Comparison of ENCODE assay signal across 15 cellular contexts in the genomic region with DNA sequence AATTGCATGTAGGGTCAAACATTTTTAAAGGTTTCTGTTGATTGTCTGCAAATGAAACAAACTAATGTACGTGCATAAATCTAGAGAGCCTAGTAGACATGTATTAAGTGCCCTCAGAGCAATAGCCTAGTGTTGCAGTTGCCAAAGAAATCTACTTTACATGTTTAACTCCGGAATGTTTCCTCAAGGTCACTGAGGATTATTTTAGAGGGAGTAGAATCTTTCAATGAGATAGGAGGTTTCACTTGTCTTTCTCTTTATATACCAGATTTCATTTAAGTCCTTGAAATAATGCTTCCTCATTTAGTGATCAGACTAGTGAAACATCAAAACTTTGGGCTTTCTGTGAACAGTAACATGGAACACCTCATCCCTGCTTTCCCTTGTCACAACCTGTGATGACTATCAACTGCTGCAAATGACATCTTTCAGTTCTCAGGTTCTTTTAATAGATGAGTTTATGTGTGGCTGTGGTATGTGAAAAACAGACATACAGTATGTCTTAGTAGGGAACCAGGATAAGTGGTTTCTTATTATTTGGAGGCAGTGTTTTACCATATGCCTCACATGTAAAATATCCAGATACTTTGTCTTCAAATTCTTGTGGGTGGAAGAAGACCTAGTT. TPM values are rescaled to one million over a fixed set of nuclear protein-coding genes. Genes with fewer than 3 reads are reported as not detected.
DNase-seq lines count a peak whose midpoint lies in the region; ATAC-seq, FAIRE-seq and TF ChIP-seq lines count a peak whose summit lies in the region.
"Had no signal": no experiment of that assay in that cellular context is flagged by ENCODE, and none has a peak within 500 bp of the region (broad histone marks: within the 10 kb centered on the region; RNA-seq: fewer than 3 reads in every experiment).

No MANE protein-coding gene starts in this region.

- no peak overlapping the region for H2BK20ac ChIP-seq in IMR-90 (ENCODE audit: low read depth, low read length)

- CTCF ChIA-PET in IMR-90 (lab: Yijun Ruan, JAX) (no interaction called here), GM12878 (lab: Yijun Ruan, JAX) (no interaction called here)

- TF ChIP-seq RAD21 in IMR-90 (IDR thresholded peaks at IDR 0.05; ENCODE audit: low read length): no peak
- no peak for TF ChIP-seq RAD21 in GM12878 (IDR thresholded peaks at IDR 0.05; ENCODE audit: insufficient read depth, low read depth, low read length)

- peaks cover 4% of the 10 kb centered on the region for H3K79me2 ChIP-seq in GM12878 (ENCODE audit: control insufficient read depth, insufficient read depth, low read length)
- H3K79me2 ChIP-seq in osteoblast (ENCODE audit: insufficient read depth, low read length): peaks cover 96% of the 10 kb centered on the region

- no peak for TF ChIP-seq EP300 in GM12878 (IDR thresholded peaks at IDR 0.05; ENCODE audit: borderline replicate concordance in 1 of 2, control insufficient read depth in 1 of 2, low read depth in 2 of 2, low read length in 2 of 2)

- dilution Hi-C loops in IMR-90 (cut with HindIII; ENCODE audit: low sequenced_read_pairs, unreplicated experiment): no loop called here

- no peak overlapping the region for H4K5ac ChIP-seq in IMR-90 (ENCODE audit: low read depth, low read length)

- POLR2A ChIA-PET in IMR-90 (lab: Charles Lee; ENCODE audit: unreplicated experiment): no interaction called here
- POLR2A ChIA-PET in GM12878 (lab: Charles Lee): interaction anchor here (0.6 kb wide), 1 partner anchor 15 kb away, joined by 3 read pairs; no protein-coding TSS in a partner anchor

- H2BK120ac ChIP-seq in IMR-90 (ENCODE audit: low read depth, low read length): no peak overlapping the region

- H3K4ac ChIP-seq in IMR-90 (ENCODE audit: low read depth, low read length): no peak overlapping the region

- peaks cover 1% of the 10 kb centered on the region; the same call in 1 of the 2 replicates for H3K36me3 ChIP-seq in IMR-90 (ENCODE audit: control insufficient read depth, insufficient read depth, low read length)
- no peaks in the 10 kb centered on the region for H3K36me3 ChIP-seq in GM12878 (ENCODE audit: control insufficient read depth in 2 of 2, insufficient read depth in 2 of 2, low read length in 1 of 2)
- peaks cover 11% of the 10 kb centered on the region for H3K36me3 ChIP-seq in osteoblast (ENCODE audit: insufficient read depth, low read length)
- peaks cover 0 to 3% of the 10 kb centered on the region in 2 donors for H3K36me3 ChIP-seq in small intestine (ENCODE audit: control insufficient read depth in 2 of 2, insufficient read depth in 2 of 2, low read length in 2 of 2)
- H3K36me3 ChIP-seq: neutrophil had no signal

- peaks cover 0 to 47% of the 10 kb centered on the region in 2 experiments; a peak in 3 of 4 replicates for H3K79me1 ChIP-seq in IMR-90 (ENCODE audit: low read depth in 1 of 2, low read length in 2 of 2)

- BruUV-seq in IMR-90 (replicated peaks; lab: Mats Ljungman, UMichigan) (no TSS peak), GM12878 (replicated peaks; lab: Mats Ljungman, UMichigan) (no TSS peak)

- peak overlapping the region; percentile 84; the same call in 1 of the 2 replicates for H3K23ac ChIP-seq in IMR-90 (ENCODE audit: low read depth, low read length)

- ATAC-seq in IMR-90 (ENCODE audit: low read depth): no peak
- ATAC-seq in GM12878: peak; percentile 17
- ATAC-seq: stimulated activated naive CD8-positive, alpha-beta T cell treated with anti-CD3 and anti-CD28 coated beads, Interleukin-15, Interleukin-2, amounts not matched to agents 100 U/mL and 50 U/mL, for 24 hours had no signal

- TF ChIP-seq CTCF in IMR-90 (conservative IDR thresholded peaks at IDR 0.05; ENCODE audit: low read depth, low read length) (no peak), GM12878 (IDR thresholded peaks at IDR 0.05 in 2 of 3, conservative IDR thresholded peaks at IDR 0.05 in 1 of 3; ENCODE audit: control insufficient read depth in 2 of 3, extremely low read depth in 1 of 3, insufficient read depth in 1 of 3, low read depth in 3 of 3, low read length in 3 of 3) (no peak), osteoblast (IDR thresholded peaks at IDR 0.05; ENCODE audit: extremely low read depth, low read depth, low read length) (no peak)

- H4K20me1 ChIP-seq in IMR-90 (ENCODE audit: insufficient read depth, low read length) (peaks cover 11% of the 10 kb centered on the region), GM12878 (ENCODE audit: control insufficient read depth, insufficient read depth) (no peaks in the 10 kb centered on the region), osteoblast (ENCODE audit: insufficient read depth, low read length) (peaks cover 6% of the 10 kb centered on the region)

- in situ Hi-C loops in IMR-90 (cut with MboI; ENCODE audit: low sequenced_read_pairs) (loop anchor here (10.0 kb wide), 1 partner anchor 861 kb away; no protein-coding TSS in a partner anchor), GM12878 (cut with MboI) (no loop called here), G401 (cut with HindIII; ENCODE audit: low sequenced_read_pairs) (no loop called here)

- TF ChIP-seq POLR2A in IMR-90 (IDR thresholded peaks at IDR 0.05; ENCODE audit: low read depth, low read length): no peak
- no peak for TF ChIP-seq POLR2A in GM12878 (IDR thresholded peaks at IDR 0.05; ENCODE audit: low read depth, low read length)

- H3K4me1 ChIP-seq in IMR-90 (ENCODE audit: control insufficient read depth, insufficient read depth, low read length): 0 out of 2 replicates have a peak, but pooled peaks cover 2% of the 10 kb centered on the region
- peaks cover 8% of the 10 kb centered on the region for H3K4me1 ChIP-seq in GM12878 (ENCODE audit: control insufficient read depth, insufficient read depth, low read length)
- peaks cover 34% of the 10 kb centered on the region for H3K4me1 ChIP-seq in osteoblast (ENCODE audit: insufficient read depth, low read length)
- peaks cover 0 to 4% of the 10 kb centered on the region in 2 donors for H3K4me1 ChIP-seq in small intestine (ENCODE audit: control insufficient read depth in 2 of 2, insufficient read depth in 1 of 2, low read depth in 1 of 2, low read length in 1 of 2)

- H3K56ac ChIP-seq in IMR-90 (ENCODE audit: extremely low read depth, insufficient read depth, low read length): no peak overlapping the region

- H2BK5ac ChIP-seq in IMR-90 (ENCODE audit: low read depth, low read length, poor library complexity, severe bottlenecking): no peak overlapping the region

- H3K9me3 ChIP-seq in IMR-90 (ENCODE audit: control insufficient read depth, insufficient read depth, low read length) (no peaks in the 10 kb centered on the region), GM12878 (replicated peaks; ENCODE audit: control insufficient read depth, insufficient read depth, low read length) (no peaks in the 10 kb centered on the region), osteoblast (ENCODE audit: low read depth, low read length) (no peaks in the 10 kb centered on the region), small intestine (ENCODE audit: control insufficient read depth, low read depth) (no peaks in the 10 kb centered on the region)
- H3K9me3 ChIP-seq: neutrophil had no signal

- no CpG with 5 or more reads among the region's 2 CpGs for WGBS in IMR-90 (ENCODE audit: extremely low coverage in 2 of 2, insufficient read length in 1 of 2), 2 experiments
- 72% methylated on average over 2 of the region's 2 CpGs for WGBS in GM12878 (ENCODE audit: insufficient coverage, insufficient replicate concordance, low lambda C conversion rate, missing lambda C conversion rate)
- WGBS in small intestine, 3 donors: 33 to 51% (median 48%) methylated on average over 2 of the region's 2 CpGs

- H2BK15ac ChIP-seq in IMR-90 (ENCODE audit: low read depth, low read length): no peak overlapping the region; the same call in 2 of the 3 replicates

- H3K9me1 ChIP-seq in IMR-90 (ENCODE audit: insufficient read depth, low read length): no peaks in the 10 kb centered on the region; the same call in none of the 2 replicates

- peak overlapping the region; percentile 87 for H3K14ac ChIP-seq in IMR-90 (replicated peaks; ENCODE audit: low read depth, low read length)

- H4K91ac ChIP-seq in IMR-90 (ENCODE audit: insufficient read depth, low read depth, low read length): no peak overlapping the region

- intact Hi-C loops in IMR-90 (cut with micrococcal nuclease): no loop called here
- intact Hi-C loops in GM12878 (cut with micrococcal nuclease; ENCODE audit: unreplicated experiment): loop anchor here (10.0 kb wide), 1 partner anchor 479 kb away; no protein-coding TSS in a partner anchor

- H3K4me2 ChIP-seq in IMR-90 (ENCODE audit: low read depth, low read length) (peak overlapping the region; percentile 12; the same call in 1 of the 2 replicates), GM12878 (ENCODE audit: control insufficient read depth, insufficient read depth) (peak overlapping the region; percentile 1; the same call in 1 of the 2 replicates), osteoblast (ENCODE audit: insufficient read depth, low read length) (peak overlapping the region; percentile 23)

- SMC1A ChIA-PET in GM12878 (lab: Charles Lee; ENCODE audit: uncharacterized antibody, unreplicated experiment): no interaction called here

- no peak overlapping the region for H3K27ac ChIP-seq in IMR-90 (ENCODE audit: insufficient read depth, low read length)
- H3K27ac ChIP-seq in GM12878 (ENCODE audit: control insufficient read depth, insufficient read depth): no peak overlapping the region
- H3K27ac ChIP-seq in osteoblast (ENCODE audit: low read depth, low read length): peak overlapping the region; percentile 10
- H3K27ac ChIP-seq in small intestine (ENCODE audit: low read depth in 1 of 2, low read length in 1 of 2): no peak overlapping the region
- H3K27ac ChIP-seq: neutrophil, skin epidermis had no signal

- RAD21 ChIA-PET in GM12878 (lab: Charles Lee; ENCODE audit: unreplicated experiment): no interaction called here

- no peak overlapping the region for H2AFZ ChIP-seq in IMR-90 (replicated peaks; ENCODE audit: low read length, poor library complexity)
- no peak overlapping the region for H2AFZ ChIP-seq in GM12878 (ENCODE audit: control insufficient read depth, low read depth, low read length)
- H2AFZ ChIP-seq in osteoblast (ENCODE audit: low read length): no peak overlapping the region

- H3K18ac ChIP-seq in IMR-90 (ENCODE audit: low read depth, low read length): no peak overlapping the region; the same call in 1 of the 2 replicates

- no peak overlapping the region; the same call in 1 of the 2 replicates for H3K9ac ChIP-seq in IMR-90 (ENCODE audit: low read depth, low read length)
- H3K9ac ChIP-seq in GM12878 (ENCODE audit: control insufficient read depth, insufficient read depth, low read length): no peak overlapping the region

- peak overlapping the region; percentile 60; the same call in 1 of the 2 replicates for H2AK5ac ChIP-seq in IMR-90 (ENCODE audit: low read depth, low read length)

- H3K4me3 ChIP-seq in IMR-90 (ENCODE audit: insufficient read depth, low read depth, low read length) (no peak overlapping the region), GM12878 (peak overlapping the region; percentile 9; the same call in 1 of the 2 replicates), osteoblast (ENCODE audit: insufficient read depth, low read length) (no peak overlapping the region), small intestine (ENCODE audit: low read depth in 1 of 2, low read length in 2 of 2) (no peak overlapping the region)
- H3K4me3 ChIP-seq: skin epidermis had no signal

- H2AK9ac ChIP-seq in IMR-90 (replicated peaks; ENCODE audit: low read depth, low read length, poor library complexity): no peak overlapping the region

- H4K8ac ChIP-seq in IMR-90 (ENCODE audit: low read depth in 2 of 2, low read length in 2 of 2): no peak overlapping the region

- peak; percentile 7 for DNase-seq in NCI-H82 (lab: John Stamatoyannopoulos, UW)
- DNase-seq in NCI-H82 treated with DMSO at 0.1 percent for 48 hours (lab: John Stamatoyannopoulos, UW; ENCODE audit: unreplicated experiment): no peak
- DNase-seq in IMR-90: no peak
- no peak for DNase-seq in GM12878 (ENCODE audit: low read depth, low spot score)
- DNase-seq in osteoblast (ENCODE audit: insufficient read length, low spot score, missing footprints): no peak
- DNase-seq in G401 (ENCODE audit: low spot score): no peak
- no peak for DNase-seq in NCI-H2107 (lab: John Stamatoyannopoulos, UW)
- no peak for DNase-seq in small intestine
- DNase-seq: ACHN; activated effector memory CD4-positive, alpha-beta T cell treated with anti-CD3 and anti-CD28 coated beads, Interleukin-2, amount 50 U/mL, for 16 hours; COR-L47; NCI-H2081; stimulated activated naive CD8-positive, alpha-beta T cell treated with anti-CD3 and anti-CD28 coated beads, Interleukin-15, Interleukin-2, amounts not matched to agents 100 U/mL and 50 U/mL, for 24 hours had no signal

- H3K27me3 ChIP-seq in IMR-90 (ENCODE audit: control insufficient read depth, insufficient read depth, low read length) (no peaks in the 10 kb centered on the region), GM12878 (replicated peaks in 1 of 2; ENCODE audit: control insufficient read depth in 2 of 2, insufficient read depth in 2 of 2, low read length in 1 of 2) (no peaks in the 10 kb centered on the region), osteoblast (ENCODE audit: insufficient read depth, low read length) (no peaks in the 10 kb centered on the region), small intestine (ENCODE audit: control insufficient read depth in 2 of 2, insufficient read depth in 2 of 2, low read length in 2 of 2) (no peaks in the 10 kb centered on the region)

- FAIRE-seq in GM12878 (lab: Jason Lieb, UNC) (no peak), small intestine (lab: Jason Lieb, UNC) (no peak)

RNA-seq across cellular contexts. Expression of a gene that starts 5.5 kb away (rescaled TPM):
- total RNA-seq in IMR-90 (2012; rRNA removed) (92.8 and 106 TPM in 2 replicates), GM12878 (2014; rRNA removed) (23.4 and 24.5 TPM in 2 replicates), GM12878 (2014; rRNA removed; fragmentation: Illumina TruSeq; extraction: Trizol) (17.1 and 18.5 TPM in 2 replicates), GM12878 (2021) (22.4 and 27.0 TPM in 2 replicates), osteoblast (58.3 and 71.9 TPM in 2 replicates)
- polyA plus RNA-seq in IMR-90 (2012; rRNA removed) (89.7 and 114 TPM in 2 replicates), GM12878 (2011; rRNA removed) (46.4 and 49.8 TPM in 2 replicates), GM12878 (2014; fragmentation: Illumina TruSeq; extraction: Trizol) (50.0 and 73.9 TPM in 2 replicates), GM12878 (2014; fragmentation: Nextera tagmentation; extraction: Ambion mirVana) (10 to 100 TPM; 14.9 to 22.7 TPM), GM12878 (2014; rRNA removed) (24.0 and 29.9 TPM in 2 replicates), GM12878 (2016; fragmentation: Nextera tagmentation; extraction: Ambion mirVana) (10 to 100 TPM; 27.9 to 37.9 TPM), small intestine (10 to 100 TPM; 55.3 to 62.8 (median 61.3) TPM)
- 43.0 and 45.4 TPM in 2 replicates for polyA plus RNA-seq in IMR-90 (2012; cell fraction: cytosol; rRNA removed)
- polyA plus RNA-seq in IMR-90 (2012; cell fraction: nucleus; rRNA removed; ENCODE audit: low replicate concordance): 17.3 and 152 TPM in 2 replicates
- total RNA-seq in GM12878 (2013; cell fraction: nucleolus; rRNA removed): 4.8 and 4.9 TPM in 2 replicates
- 22.3 TPM for polyA plus RNA-seq in GM12878 (2011; ENCODE audit: low read depth)
- polyA plus RNA-seq in GM12878 (2011; cell fraction: cytosol; rRNA removed): 31.4 and 34.4 TPM in 2 replicates
- polyA plus RNA-seq in GM12878 (2011; cell fraction: nucleus; rRNA removed): 31.3 and 37.2 TPM in 2 replicates
- 30.8 and 34.1 TPM in 2 replicates for polyA plus RNA-seq in GM12878 (2012)
- polyA minus RNA-seq in GM12878 (2011; rRNA and poly(A)+ RNA removed): 16.8 and 19.4 TPM in 2 replicates
- 5.1 and 11.1 TPM in 2 replicates for polyA minus RNA-seq in GM12878 (2011; cell fraction: cytosol; rRNA and poly(A)+ RNA removed)
- polyA minus RNA-seq in GM12878 (2011; cell fraction: nucleus; rRNA and poly(A)+ RNA removed): 10.5 and 19.1 TPM in 2 replicates
- 77.7 and 119 TPM in 2 replicates for total RNA-seq in G401 (2014; rRNA removed; shearing (Covaris generic))
